In genomic region chr12:124322271-124322998, GRCh38 we compare ENCODE assay signal across 27 cellular contexts. TPM values are rescaled to one million over a fixed set of nuclear protein-coding genes. Genes with fewer than 3 reads are reported as not detected.
DNase-seq lines count a peak whose midpoint lies in the region; ATAC-seq and TF ChIP-seq lines count a peak whose summit lies in the region.
"Had no signal": no experiment of that assay in that cellular context is flagged by ENCODE, and none has a peak within 500 bp of the region (broad histone marks: within the 10 kb centered on the region; RNA-seq: fewer than 3 reads in every experiment).

No MANE protein-coding gene starts in this region.

- H4K20me1 ChIP-seq in IMR-90 (ENCODE audit: insufficient read depth, low read length) (peaks cover 26% of the 10 kb centered on the region), neural progenitor cell (ENCODE audit: low read depth) (no peaks in the 10 kb centered on the region)

- no peak overlapping the region for H2BK20ac ChIP-seq in IMR-90 (ENCODE audit: low read depth, low read length)

- no peak for TF ChIP-seq CTCF in IMR-90 (conservative IDR thresholded peaks at IDR 0.05; ENCODE audit: low read depth, low read length)
- no peak for TF ChIP-seq CTCF in neural progenitor cell (IDR thresholded peaks at IDR 0.05)
- no peak for TF ChIP-seq CTCF in stomach (IDR thresholded peaks at IDR 0.05)

- TF ChIP-seq RAD21 in IMR-90 (IDR thresholded peaks at IDR 0.05; ENCODE audit: low read length), result no peak

- H3K36me3 ChIP-seq in IMR-90 (ENCODE audit: control insufficient read depth, insufficient read depth, low read length) (peaks cover 36% of the 10 kb centered on the region), neural progenitor cell (peaks cover 6% of the 10 kb centered on the region), stomach (peaks cover 31 to 42% (median 42%) of the 10 kb centered on the region in 4 donors)

- peaks cover 4% of the 10 kb centered on the region; the same call in 1 of the 2 replicates for H3K9me1 ChIP-seq in IMR-90 (ENCODE audit: insufficient read depth, low read length)

- H3K9me3 Mint-ChIP-seq in central memory CD8-positive, alpha-beta T cell, result no peaks in the 10 kb centered on the region
- H3K9me3 Mint-ChIP-seq in neural progenitor cell, result peaks cover 24% of the 10 kb centered on the region

- peaks cover 10% of the 10 kb centered on the region; the same call in 1 of the 2 replicates for H3K27me3 ChIP-seq in IMR-90 (ENCODE audit: control insufficient read depth, insufficient read depth, low read length)
- H3K27me3 ChIP-seq in neural progenitor cell, result no peaks in the 10 kb centered on the region
- no peaks in the 10 kb centered on the region for H3K27me3 ChIP-seq in stomach
- H3K27me3 ChIP-seq: BLaER1 treated with 17β-estradiol and CSF1 and Interleukin-3, amounts not matched to agents 10 nM and 100 nM; MG63; SJSA1; upper lobe of right lung had no signal

- H3K14ac ChIP-seq in IMR-90 (replicated peaks; ENCODE audit: low read depth, low read length), result no peak overlapping the region

- no TSS peak for BruUV-seq in IMR-90 (replicated peaks; lab: Mats Ljungman, UMichigan)

- DNase-seq in NCI-H82 (lab: John Stamatoyannopoulos, UW) (peak; percentile 33), NCI-H82 treated with DMSO at 0.1 percent for 48 hours (lab: John Stamatoyannopoulos, UW; ENCODE audit: unreplicated experiment) (no peak), IMR-90 (peak; percentile 13), neural progenitor cell (ENCODE audit: low spot score) (no peak), stomach (no peak)
- DNase-seq in central memory CD8-positive, alpha-beta T cell (ENCODE audit: low spot score in 2 of 2), result no peak
- DNase-seq in activated CD8-positive, alpha-beta memory T cell treated with anti-CD3 and anti-CD28 coated beads, Interleukin-2, amount 50 U/mL, for 48 hours, result no peak
- DNase-seq: activated CD4-positive, alpha-beta T cell treated with anti-CD3 and anti-CD28 coated beads, Interleukin-2, amount 50 U/mL, for 48 hours; activated naive CD4-positive, alpha-beta T cell treated with anti-CD3 and anti-CD28 coated beads, Interleukin-2, amount 10 ng/mL, durations not matched to agents 7 days and 5 days; activated T-cell treated with anti-CD3 and anti-CD28 coated beads, Interleukin-2, amount 50 U/mL, for 1 hour; kidney; MG63; NCI-H1436 treated with DMSO at 0.1 percent for 48 hours; PC-9; psoas muscle; stimulated activated CD4-positive, alpha-beta T cell treated with anti-CD3 and anti-CD28 coated beads, Interleukin-2, amount 100 ng/mL, for 48 hours; stimulated activated naive CD8-positive, alpha-beta T cell treated with anti-CD3 and anti-CD28 coated beads, Interleukin-15, amount 100 ng/mL, for 72 hours; upper lobe of right lung had no signal

- peak overlapping the region; percentile 33 for H2AFZ ChIP-seq in IMR-90 (replicated peaks; ENCODE audit: low read length, poor library complexity)
- H2AFZ ChIP-seq in neural progenitor cell (replicated peaks), result no peak overlapping the region
- H2AFZ ChIP-seq: GM23338, PC-9 had no signal

- no peaks in the 10 kb centered on the region for H3K79me1 ChIP-seq in IMR-90 (ENCODE audit: low read depth in 1 of 2, low read length in 2 of 2)

- dilution Hi-C loops in IMR-90 (cut with HindIII; ENCODE audit: low sequenced_read_pairs, unreplicated experiment), result no loop called here

- POLR2A ChIA-PET in IMR-90 (lab: Charles Lee; ENCODE audit: unreplicated experiment), result no interaction called here

- CTCF ChIA-PET in IMR-90 (lab: Yijun Ruan, JAX), result interaction anchor here (1.1 kb wide), 1 partner anchor 290 kb away, joined by 3 read pairs; no protein-coding TSS in a partner anchor

- H3K4ac ChIP-seq in IMR-90 (ENCODE audit: low read depth, low read length), result no peak overlapping the region

- no peak overlapping the region for H2BK5ac ChIP-seq in IMR-90 (ENCODE audit: low read depth, low read length, poor library complexity, severe bottlenecking)

- no peak for TF ChIP-seq POLR2A in IMR-90 (IDR thresholded peaks at IDR 0.05; ENCODE audit: low read depth, low read length)
- no peak for TF ChIP-seq POLR2A in stomach (IDR thresholded peaks at IDR 0.05)

- peaks cover 27% of the 10 kb centered on the region for H3K36me3 Mint-ChIP-seq in central memory CD8-positive, alpha-beta T cell (ENCODE audit: insufficient read depth)
- peaks cover 22% of the 10 kb centered on the region for H3K36me3 Mint-ChIP-seq in neural progenitor cell

- in situ Hi-C loops in IMR-90 (cut with MboI; ENCODE audit: low sequenced_read_pairs), result no loop called here

- no peak overlapping the region for H3K18ac ChIP-seq in IMR-90 (ENCODE audit: low read depth, low read length)

- H3K4me3 ChIP-seq in IMR-90 (ENCODE audit: insufficient read depth, low read depth, low read length) (no peak overlapping the region), neural progenitor cell (no peak overlapping the region), stomach (no peak overlapping the region)
- H3K4me3 ChIP-seq: BLaER1 treated with 17β-estradiol and CSF1 and Interleukin-3, amounts not matched to agents 10 nM and 100 nM; GM23338; MG63; PC-9; psoas muscle; SJSA1; skin epidermis; upper lobe of right lung had no signal

- peak overlapping the region; percentile 78 for H3K27ac Mint-ChIP-seq in central memory CD8-positive, alpha-beta T cell (ENCODE audit: low read depth)
- H3K27ac Mint-ChIP-seq in neural progenitor cell, result no peak overlapping the region
- H3K27ac Mint-ChIP-seq: activated naive CD4-positive, alpha-beta T cell treated with anti-CD3 and anti-CD28 coated beads, Interleukin-2, amount 10 ng/mL, durations not matched to agents 7 days and 5 days; GM23338; memory B cell; nephron; stimulated activated naive CD8-positive, alpha-beta T cell treated with anti-CD3 and anti-CD28 coated beads, Interleukin-15, amount 100 ng/mL, for 72 hours had no signal

- H2AK5ac ChIP-seq in IMR-90 (ENCODE audit: low read depth, low read length), result no peak overlapping the region

- 95% methylated on average over 3 of the region's 10 CpGs; no CpG with 5 or more reads in 1 of the 2 experiments for WGBS in IMR-90 (ENCODE audit: extremely low coverage in 2 of 2, insufficient read length in 1 of 2), 2 experiments
- 77 to 85% (median 80%) methylated on average over 8 to 10 of the region's 10 CpGs for WGBS in stomach, 5 donors

- H3K79me2 ChIP-seq in neural progenitor cell (ENCODE audit: low read depth), result no peaks in the 10 kb centered on the region

- H2AK9ac ChIP-seq in IMR-90 (replicated peaks; ENCODE audit: low read depth, low read length, poor library complexity), result peak overlapping the region; percentile 66

- H3K27ac ChIP-seq in IMR-90 (ENCODE audit: insufficient read depth, low read length), result no peak overlapping the region
- H3K27ac ChIP-seq in neural progenitor cell, result no peak overlapping the region
- no peak overlapping the region for H3K27ac ChIP-seq in stomach
- H3K27ac ChIP-seq: PC-9, psoas muscle, SJSA1, upper lobe of right lung had no signal

- H2BK120ac ChIP-seq in IMR-90 (ENCODE audit: low read depth, low read length), result no peak overlapping the region

- no peak overlapping the region for H4K91ac ChIP-seq in IMR-90 (ENCODE audit: insufficient read depth, low read depth, low read length)

- intact Hi-C loops in IMR-90 (cut with micrococcal nuclease) (loop anchor here (5.0 kb wide), 1 partner anchor 270 kb away; no protein-coding TSS in a partner anchor), stomach (cut with DNase I; ENCODE audit: low total_unique reads) (no loop called here)

- H3K23ac ChIP-seq in IMR-90 (ENCODE audit: low read depth, low read length), result no peak overlapping the region

- H4K5ac ChIP-seq in IMR-90 (ENCODE audit: low read depth, low read length), result no peak overlapping the region

- H3K27me3 Mint-ChIP-seq in central memory CD8-positive, alpha-beta T cell, result no peaks in the 10 kb centered on the region
- peaks cover 11% of the 10 kb centered on the region for H3K27me3 Mint-ChIP-seq in neural progenitor cell (ENCODE audit: insufficient read depth, low read depth)
- H3K27me3 Mint-ChIP-seq: activated naive CD4-positive, alpha-beta T cell treated with anti-CD3 and anti-CD28 coated beads, Interleukin-2, amount 10 ng/mL, durations not matched to agents 7 days and 5 days; memory B cell; stimulated activated naive CD8-positive, alpha-beta T cell treated with anti-CD3 and anti-CD28 coated beads, Interleukin-15, amount 100 ng/mL, for 72 hours had no signal

- H3K4me1 ChIP-seq in IMR-90 (ENCODE audit: control insufficient read depth, insufficient read depth, low read length) (no peaks in the 10 kb centered on the region), neural progenitor cell (peaks cover 12% of the 10 kb centered on the region), stomach (peaks cover 7 to 23% (median 14%) of the 10 kb centered on the region in 4 donors)
- H3K4me1 ChIP-seq: SJSA1, upper lobe of right lung had no signal

- H3K9me3 ChIP-seq in IMR-90 (ENCODE audit: control insufficient read depth, insufficient read depth, low read length) (peaks cover 15% of the 10 kb centered on the region), neural progenitor cell (ENCODE audit: low read depth) (peaks cover 9% of the 10 kb centered on the region), stomach (peaks cover 10 to 18% (median 16%) of the 10 kb centered on the region in 4 donors)

- H3K56ac ChIP-seq in IMR-90 (ENCODE audit: extremely low read depth, insufficient read depth, low read length), result no peak overlapping the region

- peaks cover 10% of the 10 kb centered on the region for H3F3A ChIP-seq in neural progenitor cell (ENCODE audit: low read depth)

- H3K4me2 ChIP-seq in IMR-90 (ENCODE audit: low read depth, low read length), result no peak overlapping the region
- H3K4me2 ChIP-seq in neural progenitor cell, result no peak overlapping the region
- H3K4me2 ChIP-seq: BLaER1 treated with 17β-estradiol and CSF1 and Interleukin-3, amounts not matched to agents 10 nM and 100 nM; GM23338; PC-9 had no signal

- TF ChIP-seq EP300 in stomach (IDR thresholded peaks at IDR 0.05), result no peak

- H3K4me3 Mint-ChIP-seq in central memory CD8-positive, alpha-beta T cell, result no peak overlapping the region
- peak overlapping the region; percentile 30 for H3K4me3 Mint-ChIP-seq in neural progenitor cell
- H3K4me3 Mint-ChIP-seq: activated naive CD4-positive, alpha-beta T cell treated with anti-CD3 and anti-CD28 coated beads, Interleukin-2, amount 10 ng/mL, durations not matched to agents 7 days and 5 days; GM23338; memory B cell; nephron; stimulated activated naive CD8-positive, alpha-beta T cell treated with anti-CD3 and anti-CD28 coated beads, Interleukin-15, amount 100 ng/mL, for 72 hours had no signal

- ATAC-seq in IMR-90 (ENCODE audit: low read depth), result peak; percentile 2; the same call in 1 of the 2 replicates
- no peak for ATAC-seq in central memory CD8-positive, alpha-beta T cell (replicated peaks; ENCODE audit: extremely low read depth, poor library complexity, severe bottlenecking)
- no peak for ATAC-seq in GM19328 (IDR thresholded peaks at IDR 0.05; ENCODE audit: unreplicated experiment)

- no peaks in the 10 kb centered on the region for H3K4me1 Mint-ChIP-seq in central memory CD8-positive, alpha-beta T cell
- peaks cover 28% of the 10 kb centered on the region for H3K4me1 Mint-ChIP-seq in neural progenitor cell
- H3K4me1 Mint-ChIP-seq: activated naive CD4-positive, alpha-beta T cell treated with anti-CD3 and anti-CD28 coated beads, Interleukin-2, amount 10 ng/mL, durations not matched to agents 7 days and 5 days; memory B cell had no signal

- H2BK15ac ChIP-seq in IMR-90 (ENCODE audit: low read depth, low read length), result no peak overlapping the region

- H4K8ac ChIP-seq in IMR-90 (ENCODE audit: low read depth in 2 of 2, low read length in 2 of 2), result no peak overlapping the region

- H3K9ac ChIP-seq in IMR-90 (ENCODE audit: low read depth, low read length) (no peak overlapping the region), neural progenitor cell (no peak overlapping the region)

RNA-seq across cellular contexts. Expression of gene RFLNA, which starts 27.5 kb away (rescaled TPM):
- total RNA-seq in IMR-90 (2012; rRNA removed), result not detected in 2 replicates
- not detected in 2 replicates for polyA plus RNA-seq in IMR-90 (2012; rRNA removed)
- not detected in 2 replicates for polyA plus RNA-seq in IMR-90 (2012; cell fraction: cytosol; rRNA removed)
- polyA plus RNA-seq in IMR-90 (2012; cell fraction: nucleus; rRNA removed; ENCODE audit: low replicate concordance), result not detected in 2 replicates
- total RNA-seq in neural progenitor cell (ENCODE audit: low replicate concordance), result 1.4 and 2.8 TPM in 2 replicates
- total RNA-seq in stomach, result 100 to 1,000 TPM in 2 of 5 donors, 10 to 100 TPM in 3; 19.2 to 294 (median 78.6) TPM
- polyA plus RNA-seq in stomach, result 100 to 1,000 TPM in 1 of 3 donors, 10 to 100 TPM in 2; 18.2 to 251 (median 73.1) TPM
- total RNA-seq: A172; PC-9; SJSA1; T-helper 2 cell treated with Interferon-gamma antibody and Interleukin-4, amounts not matched to agents 100 ng/mL and 5 ng/mL, for 36 hours had no signal

Comparison
In these comparisons a context has a peak if more than half of its experiments do, and no peak if none do; other contexts are left out.
1. DNase-seq: peak in NCI-H82 (single experiment) and IMR-90 (single experiment); none in NCI-H82 treated with DMSO at 0.1 percent for 48 hours (single experiment), central memory CD8-positive, alpha-beta T cell (0 of 2), neural progenitor cell (single experiment), stomach (single experiment) and activated CD8-positive, alpha-beta memory T cell treated with anti-CD3 and anti-CD28 coated beads, Interleukin-2, amount 50 U/mL, for 48 hours (single experiment).